ENCODE assay signal across 15 cellular contexts in the genomic region with DNA sequence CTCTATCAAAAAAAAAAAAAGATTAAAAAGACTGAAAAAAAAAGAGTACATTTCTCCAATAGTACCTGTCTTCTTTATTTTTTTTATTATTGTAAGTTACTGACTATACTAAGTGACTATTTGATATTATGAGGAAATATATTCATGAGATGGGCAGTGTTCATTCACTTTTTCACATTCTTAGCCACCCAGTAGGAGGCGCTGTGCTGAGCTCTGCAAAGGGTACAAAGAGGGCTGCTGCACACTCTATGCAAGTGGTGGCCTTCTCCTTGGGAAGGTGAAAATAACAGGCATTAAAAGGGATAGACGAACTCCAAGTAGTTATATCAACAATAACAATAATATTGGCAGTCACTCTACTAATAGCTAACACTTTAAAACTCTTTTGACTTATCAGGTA.
A peak's percentile ranks its signal among the peaks of the same experiment; 100 is the strongest.
DNase-seq lines count a peak whose midpoint lies in the region; ATAC-seq and TF ChIP-seq lines count a peak whose summit lies in the region.
"Had no signal": no experiment of that assay in that cellular context is flagged by ENCODE, and none has a peak within 500 bp of the region (broad histone marks: within the 10 kb centered on the region; RNA-seq: fewer than 3 reads in every experiment).

No MANE protein-coding gene starts in this region.

- H3K36me3 Mint-ChIP-seq in activated CD4-positive, alpha-beta T cell treated with anti-CD3 and anti-CD28 coated beads for 36 hours (ENCODE audit: low read depth) = no peaks in the 10 kb centered on the region
- H3K36me3 Mint-ChIP-seq in activated CD4-positive, alpha-beta T cell treated with anti-CD3 and anti-CD28 coated beads, Interleukin-2, amount 10 ng/mL, durations not matched to agents 24 days and 14 days (ENCODE audit: low read depth) = no peaks in the 10 kb centered on the region
- no peaks in the 10 kb centered on the region for H3K36me3 Mint-ChIP-seq in osteocyte (ENCODE audit: unreplicated experiment)
- H3K36me3 Mint-ChIP-seq in activated CD4-positive, alpha-beta memory T cell treated with anti-CD3 and anti-CD28 coated beads, Interleukin-2, amount 10 ng/mL, durations not matched to agents 7 days and 5 days (ENCODE audit: low read depth) = no peaks in the 10 kb centered on the region
- H3K36me3 Mint-ChIP-seq: activated naive CD4-positive, alpha-beta T cell treated with anti-CD3 and anti-CD28 coated beads, Interleukin-2, amount 50 U/mL, for 24 hours; naive B cell had no signal

- H3K27me3 ChIP-seq in HCT116 (ENCODE audit: insufficient read depth, low read length) (no peaks in the 10 kb centered on the region), SU-DHL-6 (ENCODE audit: low read length) (no peaks in the 10 kb centered on the region)

- intact Hi-C loops in activated CD4-positive, alpha-beta T cell treated with anti-CD3 and anti-CD28 coated beads for 36 hours (cut with DNase I, micrococcal nuclease) = no loop called here
- intact Hi-C loops in activated CD4-positive, alpha-beta T cell treated with anti-CD3 and anti-CD28 coated beads, Interleukin-2, amount 10 ng/mL, durations not matched to agents 24 days and 14 days (cut with micrococcal nuclease) = no loop called here
- intact Hi-C loops in HCT116 (cut with micrococcal nuclease) = no loop called here

- no TSS peak for BruUV-seq in HCT116 (replicated peaks; lab: Mats Ljungman, UMichigan)

- H3K9me2 ChIP-seq in HCT116 (ENCODE audit: insufficient read depth) = no peaks in the 10 kb centered on the region
- H3K9me2 ChIP-seq in SU-DHL-6 (replicated peaks; ENCODE audit: insufficient read depth, low read length) = no peaks in the 10 kb centered on the region

- no peaks in the 10 kb centered on the region for H3K27me3 Mint-ChIP-seq in activated CD4-positive, alpha-beta T cell treated with anti-CD3 and anti-CD28 coated beads for 36 hours
- H3K27me3 Mint-ChIP-seq in activated CD4-positive, alpha-beta T cell treated with anti-CD3 and anti-CD28 coated beads, Interleukin-2, amount 10 ng/mL, durations not matched to agents 24 days and 14 days = no peaks in the 10 kb centered on the region
- H3K27me3 Mint-ChIP-seq in osteocyte (ENCODE audit: unreplicated experiment) = peaks cover 3% of the 10 kb centered on the region
- H3K27me3 Mint-ChIP-seq in activated CD4-positive, alpha-beta memory T cell treated with anti-CD3 and anti-CD28 coated beads, Interleukin-2, amount 10 ng/mL, durations not matched to agents 7 days and 5 days = no peaks in the 10 kb centered on the region
- H3K27me3 Mint-ChIP-seq: activated naive CD4-positive, alpha-beta T cell treated with anti-CD3 and anti-CD28 coated beads, Interleukin-2, amount 50 U/mL, for 24 hours; effector memory CD8-positive, alpha-beta T cell; stimulated activated naive CD8-positive, alpha-beta T cell treated with anti-CD3 and anti-CD28 coated beads, Interleukin-15, Interleukin-2, amounts not matched to agents 100 ng/mL and 50 ng/mL, for 24 hours had no signal

- H3K9me3 ChIP-seq in HCT116 (ENCODE audit: control insufficient read depth in 1 of 2, insufficient read depth in 1 of 2, low read depth in 1 of 2, low read length in 2 of 2) (no peaks in the 10 kb centered on the region), SU-DHL-6 (ENCODE audit: insufficient read depth, low read length) (no peaks in the 10 kb centered on the region)

- H3K9me3 Mint-ChIP-seq in activated CD4-positive, alpha-beta T cell treated with anti-CD3 and anti-CD28 coated beads for 36 hours (ENCODE audit: low read depth) = no peaks in the 10 kb centered on the region
- no peaks in the 10 kb centered on the region for H3K9me3 Mint-ChIP-seq in activated CD4-positive, alpha-beta T cell treated with anti-CD3 and anti-CD28 coated beads, Interleukin-2, amount 10 ng/mL, durations not matched to agents 24 days and 14 days
- no peaks in the 10 kb centered on the region for H3K9me3 Mint-ChIP-seq in osteocyte (ENCODE audit: unreplicated experiment)
- H3K9me3 Mint-ChIP-seq in activated CD4-positive, alpha-beta memory T cell treated with anti-CD3 and anti-CD28 coated beads, Interleukin-2, amount 10 ng/mL, durations not matched to agents 7 days and 5 days = peaks cover 2% of the 10 kb centered on the region
- H3K9me3 Mint-ChIP-seq: activated naive CD4-positive, alpha-beta T cell treated with anti-CD3 and anti-CD28 coated beads, Interleukin-2, amount 50 U/mL, for 24 hours; naive B cell; stimulated activated naive CD8-positive, alpha-beta T cell treated with anti-CD3 and anti-CD28 coated beads, Interleukin-15, Interleukin-2, amounts not matched to agents 100 ng/mL and 50 ng/mL, for 24 hours had no signal

- H2AFZ ChIP-seq in HCT116 (ENCODE audit: low read depth, low read length, poor library complexity, severe bottlenecking) (no peak overlapping the region), SU-DHL-6 (ENCODE audit: low read depth, low read length, severe bottlenecking) (no peak overlapping the region)

- no peak overlapping the region for H3K27ac ChIP-seq in HCT116 (ENCODE audit: low read depth, low read length)
- H3K27ac ChIP-seq in SU-DHL-6 (ENCODE audit: low read depth, low read length) = no peak overlapping the region

- H3K4me1 Mint-ChIP-seq in activated CD4-positive, alpha-beta T cell treated with anti-CD3 and anti-CD28 coated beads for 36 hours = no peaks in the 10 kb centered on the region
- H3K4me1 Mint-ChIP-seq in activated CD4-positive, alpha-beta T cell treated with anti-CD3 and anti-CD28 coated beads, Interleukin-2, amount 10 ng/mL, durations not matched to agents 24 days and 14 days = no peaks in the 10 kb centered on the region
- H3K4me1 Mint-ChIP-seq in osteocyte (ENCODE audit: unreplicated experiment) = no peaks in the 10 kb centered on the region
- H3K4me1 Mint-ChIP-seq in activated CD4-positive, alpha-beta memory T cell treated with anti-CD3 and anti-CD28 coated beads, Interleukin-2, amount 10 ng/mL, durations not matched to agents 7 days and 5 days = no peaks in the 10 kb centered on the region
- H3K4me1 Mint-ChIP-seq: activated naive CD4-positive, alpha-beta T cell treated with anti-CD3 and anti-CD28 coated beads, Interleukin-2, amount 50 U/mL, for 24 hours; naive B cell had no signal

- DNase-seq in activated CD4-positive, alpha-beta T cell treated with anti-CD3 and anti-CD28 coated beads for 36 hours = peak; percentile 18
- no peak for DNase-seq in activated CD4-positive, alpha-beta T cell treated with anti-CD3 and anti-CD28 coated beads, Interleukin-2, amount 10 ng/mL, durations not matched to agents 24 days and 14 days
- DNase-seq in HCT116 (ENCODE audit: low read depth, low spot score) = no peak
- DNase-seq in osteocyte (ENCODE audit: extremely low spot score, unreplicated experiment) = no peak
- no peak for DNase-seq in middle frontal gyrus (ENCODE audit: extremely low spot score, low spot score)
- no peak for DNase-seq in NCI-H1105 treated with DMSO at 0.1 percent for 48 hours (lab: John Stamatoyannopoulos, UW)
- no peak for DNase-seq in activated CD4-positive, alpha-beta memory T cell treated with anti-CD3 and anti-CD28 coated beads, Interleukin-2, amount 10 ng/mL, durations not matched to agents 7 days and 5 days
- DNase-seq: activated CD4-positive, CD25-positive, alpha-beta regulatory T cell treated with anti-CD3 and anti-CD28 coated beads, Interleukin-2, amount 50 U/mL, for 72 hours; effector memory CD8-positive, alpha-beta T cell; naive B cell; NCI-H1694 treated with DMSO at 0.1 percent for 48 hours; RPMI8226 had no signal

- no peaks in the 10 kb centered on the region for H3K4me1 ChIP-seq in HCT116 (ENCODE audit: control insufficient read depth in 1 of 2, insufficient read depth in 2 of 2, low read length in 2 of 2)

- RAD21 ChIA-PET in HCT116 (lab: Charles Lee; ENCODE audit: low non-redundant PET in 1 of 2, low total read pairs in 2 of 2, uncharacterized antibody in 2 of 2, unreplicated experiment in 2 of 2) = no interaction called here

- TF ChIP-seq POLR2A in HCT116 (IDR thresholded peaks at IDR 0.05; ENCODE audit: borderline replicate concordance, extremely low read depth, insufficient read depth, insufficient read length) = no peak

- TF ChIP-seq CTCF in HCT116 (IDR thresholded peaks at IDR 0.05 in 2 of 3, conservative IDR thresholded peaks at IDR 0.05 in 1 of 3; ENCODE audit: borderline replicate concordance in 1 of 3, insufficient read depth in 1 of 3, low read depth in 2 of 3, low read length in 2 of 3) (peak in 2 of 3 experiments; percentile 34 to 50; a peak in 4 of 6 replicates), SU-DHL-6 (IDR thresholded peaks at IDR 0.05; ENCODE audit: insufficient read depth, low read length, poor library complexity, severe bottlenecking) (peak; percentile 43), osteocyte (IDR thresholded peaks at IDR 0.05) (peak; percentile 14)

- H3K79me2 ChIP-seq in HCT116 (ENCODE audit: insufficient read depth, low read length) (no peaks in the 10 kb centered on the region), SU-DHL-6 (ENCODE audit: insufficient read depth, low read length) (no peaks in the 10 kb centered on the region)

- H3K36me3 ChIP-seq in HCT116 (ENCODE audit: control insufficient read depth in 1 of 2, insufficient read depth in 2 of 2, low read length in 2 of 2) (no peaks in the 10 kb centered on the region), SU-DHL-6 (ENCODE audit: low read length) (no peaks in the 10 kb centered on the region)

- H4K20me1 ChIP-seq in HCT116 (ENCODE audit: insufficient read depth) = no peaks in the 10 kb centered on the region
- no peaks in the 10 kb centered on the region for H4K20me1 ChIP-seq in SU-DHL-6 (ENCODE audit: low read depth, low read length)

- H3K4me3 Mint-ChIP-seq in activated CD4-positive, alpha-beta T cell treated with anti-CD3 and anti-CD28 coated beads for 36 hours = no peak overlapping the region
- H3K4me3 Mint-ChIP-seq in activated CD4-positive, alpha-beta T cell treated with anti-CD3 and anti-CD28 coated beads, Interleukin-2, amount 10 ng/mL, durations not matched to agents 24 days and 14 days = no peak overlapping the region
- H3K4me3 Mint-ChIP-seq in osteocyte (ENCODE audit: unreplicated experiment) = no peak overlapping the region
- H3K4me3 Mint-ChIP-seq in activated CD4-positive, alpha-beta memory T cell treated with anti-CD3 and anti-CD28 coated beads, Interleukin-2, amount 10 ng/mL, durations not matched to agents 7 days and 5 days = no peak overlapping the region
- H3K4me3 Mint-ChIP-seq: activated naive CD4-positive, alpha-beta T cell treated with anti-CD3 and anti-CD28 coated beads, Interleukin-2, amount 50 U/mL, for 24 hours; effector memory CD8-positive, alpha-beta T cell; naive B cell; stimulated activated naive CD8-positive, alpha-beta T cell treated with anti-CD3 and anti-CD28 coated beads, Interleukin-15, Interleukin-2, amounts not matched to agents 100 ng/mL and 50 ng/mL, for 24 hours had no signal

- H3K27ac Mint-ChIP-seq in activated CD4-positive, alpha-beta T cell treated with anti-CD3 and anti-CD28 coated beads for 36 hours = no peak overlapping the region
- no peak overlapping the region for H3K27ac Mint-ChIP-seq in activated CD4-positive, alpha-beta T cell treated with anti-CD3 and anti-CD28 coated beads, Interleukin-2, amount 10 ng/mL, durations not matched to agents 24 days and 14 days
- H3K27ac Mint-ChIP-seq in osteocyte (ENCODE audit: unreplicated experiment) = no peak overlapping the region
- H3K27ac Mint-ChIP-seq in activated CD4-positive, alpha-beta memory T cell treated with anti-CD3 and anti-CD28 coated beads, Interleukin-2, amount 10 ng/mL, durations not matched to agents 7 days and 5 days = no peak overlapping the region
- H3K27ac Mint-ChIP-seq: activated naive CD4-positive, alpha-beta T cell treated with anti-CD3 and anti-CD28 coated beads, Interleukin-2, amount 50 U/mL, for 24 hours; effector memory CD8-positive, alpha-beta T cell; stimulated activated naive CD8-positive, alpha-beta T cell treated with anti-CD3 and anti-CD28 coated beads, Interleukin-15, Interleukin-2, amounts not matched to agents 100 ng/mL and 50 ng/mL, for 24 hours had no signal

- POLR2A ChIA-PET in activated CD4-positive, alpha-beta T cell treated with anti-CD3 and anti-CD28 coated beads for 36 hours (lab: Charles Lee) = no interaction called here
- POLR2A ChIA-PET in HCT116 (lab: Charles Lee) = no interaction called here
- POLR2A ChIA-PET in activated CD4-positive, alpha-beta memory T cell treated with anti-CD3 and anti-CD28 coated beads, Interleukin-2, amount 10 ng/mL, durations not matched to agents 7 days and 5 days (lab: Charles Lee) = no interaction called here

- no peak for TF ChIP-seq RAD21 in HCT116 (IDR thresholded peaks at IDR 0.05; ENCODE audit: low read depth)

- ATAC-seq in activated CD4-positive, alpha-beta T cell treated with anti-CD3 and anti-CD28 coated beads for 36 hours = no peak
- ATAC-seq in HCT116 = no peak
- ATAC-seq: effector memory CD8-positive, alpha-beta T cell had no signal

- CTCF ChIA-PET in activated CD4-positive, alpha-beta T cell treated with anti-CD3 and anti-CD28 coated beads for 36 hours (lab: Charles Lee) = interaction anchor here (0.6 kb wide), 1 partner anchor 147 kb away, joined by 3 read pairs; no protein-coding TSS in a partner anchor
- CTCF ChIA-PET in HCT116 (lab: Charles Lee) = no interaction called here
- CTCF ChIA-PET in activated CD4-positive, alpha-beta memory T cell treated with anti-CD3 and anti-CD28 coated beads, Interleukin-2, amount 10 ng/mL, durations not matched to agents 7 days and 5 days (lab: Charles Lee) = no interaction called here

- H3K4me2 ChIP-seq in HCT116 (ENCODE audit: low read length) = no peak overlapping the region
- no peak overlapping the region for H3K4me2 ChIP-seq in SU-DHL-6 (ENCODE audit: low read depth, low read length, poor library complexity, severe bottlenecking)

- H3K4me3 ChIP-seq in HCT116 (replicated peaks in 1 of 2; ENCODE audit: low read depth in 1 of 2, low read length in 2 of 2) = no peak overlapping the region
- no peak overlapping the region for H3K4me3 ChIP-seq in SU-DHL-6 (ENCODE audit: insufficient read depth, low read length, poor library complexity, severe bottlenecking)

- no peaks in the 10 kb centered on the region for H3F3A ChIP-seq in SU-DHL-6 (ENCODE audit: insufficient read depth)

- no peak overlapping the region for H3K9ac ChIP-seq in HCT116 (ENCODE audit: low read length)
- H3K9ac ChIP-seq in SU-DHL-6 (ENCODE audit: low read length) = no peak overlapping the region
